12 cellular contexts compared by ENCODE assay signal in the genomic region with DNA sequence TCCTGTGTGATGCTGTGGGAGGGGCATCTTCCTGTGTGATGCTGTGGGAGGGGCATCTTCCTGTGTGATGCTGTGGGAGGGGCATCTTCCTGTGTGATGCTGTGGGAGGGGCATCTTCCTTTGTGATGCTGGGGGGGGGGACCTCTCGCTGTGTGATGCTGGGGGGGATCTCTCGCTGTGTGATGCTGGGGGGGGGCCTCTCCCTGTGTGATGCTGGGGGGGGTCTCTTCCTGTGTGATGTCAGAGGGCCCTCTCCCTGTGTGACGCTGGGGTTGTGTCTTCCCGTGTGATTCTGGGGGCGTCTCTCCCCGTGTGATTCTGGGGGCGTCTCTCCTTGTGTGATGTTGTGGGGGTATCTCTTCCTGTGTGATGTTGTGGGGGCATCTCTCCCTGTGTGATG. TPM values are rescaled to one million over a fixed set of nuclear protein-coding genes. Genes with fewer than 3 reads are reported as not detected.
DNase-seq lines count a peak whose midpoint lies in the region; ATAC-seq and TF ChIP-seq lines count a peak whose summit lies in the region.
"Had no signal": no experiment of that assay in that cellular context is flagged by ENCODE, and none has a peak within 500 bp of the region (broad histone marks: within the 10 kb centered on the region; RNA-seq: fewer than 3 reads in every experiment).

No MANE protein-coding gene starts in this region.

- no peak for DNase-seq in stimulated activated naive CD8-positive, alpha-beta T cell treated with anti-CD3 and anti-CD28 coated beads, Interleukin-15, Interleukin-2, amounts not matched to agents 100 U/mL and 50 U/mL, for 24 hours
- DNase-seq in T-helper 17 cell = peak in 2 of 3 donors; percentile 30 to 69
- DNase-seq in central memory CD8-positive, alpha-beta T cell (ENCODE audit: low spot score in 2 of 2) = no peak
- no peak for DNase-seq in substantia nigra (lab: John Stamatoyannopoulos, UW)
- no peak for DNase-seq in DMS153 treated with DMSO at 0.1 percent for 48 hours (lab: John Stamatoyannopoulos, UW; ENCODE audit: unreplicated experiment)
- DNase-seq in GM10248 (ENCODE audit: extremely low spot score) = no peak
- DNase-seq: BE2C, DMS79, SHP77 treated with DMSO at 0.1 percent for 48 hours had no signal

- peak overlapping the region; percentile 77 for H3K27ac Mint-ChIP-seq in stimulated activated naive CD8-positive, alpha-beta T cell treated with anti-CD3 and anti-CD28 coated beads, Interleukin-15, Interleukin-2, amounts not matched to agents 100 ng/mL and 50 ng/mL, for 24 hours
- peak overlapping the region; percentile 39 for H3K27ac Mint-ChIP-seq in T-helper 17 cell
- peak overlapping the region; percentile 97 for H3K27ac Mint-ChIP-seq in central memory CD8-positive, alpha-beta T cell (ENCODE audit: low read depth)
- H3K27ac Mint-ChIP-seq: stimulated activated memory B cell treated with anti-CD40 and anti-IgM and Interleukin-4, amounts not matched to agents 10 μg/mL and 1 μg/mL and 100 μg/mL, for 72 hours had no signal

- H3K9me3 ChIP-seq in T-helper 17 cell (ENCODE audit: control insufficient read depth, low read length, poor library complexity, severe bottlenecking) = no peaks in the 10 kb centered on the region
- H3K9me3 ChIP-seq: BE2C had no signal

- no peaks in the 10 kb centered on the region for H3K9me3 Mint-ChIP-seq in stimulated activated naive CD8-positive, alpha-beta T cell treated with anti-CD3 and anti-CD28 coated beads, Interleukin-15, Interleukin-2, amounts not matched to agents 100 ng/mL and 50 ng/mL, for 24 hours
- H3K9me3 Mint-ChIP-seq in central memory CD8-positive, alpha-beta T cell = no peaks in the 10 kb centered on the region

- TF ChIP-seq CTCF in GM10248 (IDR thresholded peaks at IDR 0.05; ENCODE audit: control extremely low read depth, extremely low read depth, low read depth, missing control alignments) = no peak

- ATAC-seq in stimulated activated naive CD8-positive, alpha-beta T cell treated with anti-CD3 and anti-CD28 coated beads, Interleukin-15, Interleukin-2, amounts not matched to agents 100 U/mL and 50 U/mL, for 24 hours = no peak
- ATAC-seq in T-helper 17 cell = peak; percentile 26
- ATAC-seq in central memory CD8-positive, alpha-beta T cell (replicated peaks; ENCODE audit: extremely low read depth, poor library complexity, severe bottlenecking) = peak; percentile 20
- ATAC-seq: stimulated activated memory B cell treated with anti-CD40 and anti-IgM and Interleukin-4, amounts not matched to agents 10 μg/mL and 1 μg/mL and 100 μg/mL, for 72 hours had no signal

- CTCF ChIA-PET in GM10248 (lab: Yijun Ruan, JAX) = no interaction called here

- no peak overlapping the region for H3K4me3 Mint-ChIP-seq in stimulated activated naive CD8-positive, alpha-beta T cell treated with anti-CD3 and anti-CD28 coated beads, Interleukin-15, Interleukin-2, amounts not matched to agents 100 ng/mL and 50 ng/mL, for 24 hours
- no peak overlapping the region for H3K4me3 Mint-ChIP-seq in T-helper 17 cell
- H3K4me3 Mint-ChIP-seq in central memory CD8-positive, alpha-beta T cell = peak overlapping the region; percentile 34
- H3K4me3 Mint-ChIP-seq: stimulated activated memory B cell treated with anti-CD40 and anti-IgM and Interleukin-4, amounts not matched to agents 10 μg/mL and 1 μg/mL and 100 μg/mL, for 72 hours had no signal

- H3K27me3 Mint-ChIP-seq in stimulated activated naive CD8-positive, alpha-beta T cell treated with anti-CD3 and anti-CD28 coated beads, Interleukin-15, Interleukin-2, amounts not matched to agents 100 ng/mL and 50 ng/mL, for 24 hours = no peaks in the 10 kb centered on the region
- no peaks in the 10 kb centered on the region for H3K27me3 Mint-ChIP-seq in T-helper 17 cell
- H3K27me3 Mint-ChIP-seq in central memory CD8-positive, alpha-beta T cell = no peaks in the 10 kb centered on the region
- H3K27me3 Mint-ChIP-seq: stimulated activated memory B cell treated with anti-CD40 and anti-IgM and Interleukin-4, amounts not matched to agents 10 μg/mL and 1 μg/mL and 100 μg/mL, for 72 hours had no signal

- H3K27ac ChIP-seq in substantia nigra (ENCODE audit: low read depth, low read length, poor library complexity, severe bottlenecking) = no peak overlapping the region

- POLR2A ChIA-PET in GM10248 (lab: Yijun Ruan, JAX) = no interaction called here

- H3K4me1 Mint-ChIP-seq in stimulated activated naive CD8-positive, alpha-beta T cell treated with anti-CD3 and anti-CD28 coated beads, Interleukin-15, Interleukin-2, amounts not matched to agents 100 ng/mL and 50 ng/mL, for 24 hours (ENCODE audit: low read depth) = peaks cover 10% of the 10 kb centered on the region
- H3K4me1 Mint-ChIP-seq in T-helper 17 cell = peaks cover 13% of the 10 kb centered on the region
- peaks cover 16% of the 10 kb centered on the region for H3K4me1 Mint-ChIP-seq in central memory CD8-positive, alpha-beta T cell

- H3K36me3 Mint-ChIP-seq in stimulated activated naive CD8-positive, alpha-beta T cell treated with anti-CD3 and anti-CD28 coated beads, Interleukin-15, Interleukin-2, amounts not matched to agents 100 ng/mL and 50 ng/mL, for 24 hours (ENCODE audit: low read depth) = no peaks in the 10 kb centered on the region
- H3K36me3 Mint-ChIP-seq in T-helper 17 cell (ENCODE audit: low read depth) = no peaks in the 10 kb centered on the region
- H3K36me3 Mint-ChIP-seq in central memory CD8-positive, alpha-beta T cell (ENCODE audit: insufficient read depth) = peaks cover 22% of the 10 kb centered on the region
- H3K36me3 Mint-ChIP-seq: stimulated activated memory B cell treated with anti-CD40 and anti-IgM and Interleukin-4, amounts not matched to agents 10 μg/mL and 1 μg/mL and 100 μg/mL, for 72 hours had no signal

RNA-seq across cellular contexts. Expression of gene DPYSL4, which starts 27.9 kb away (rescaled TPM):
- total RNA-seq in T-helper 17 cell = 1 to 10 TPM in 1 of 2 donors, under 1 TPM in 1; 0.52 to 3.3 TPM
- total RNA-seq: HT1080 had no signal

Comparison
In these comparisons a context has a peak if more than half of its experiments do, and no peak if none do; other contexts are left out.
1. H3K27ac Mint-ChIP-seq: peak in every context shown above with its lines; median percentile 97 in central memory CD8-positive, alpha-beta T cell; 77 in stimulated activated naive CD8-positive, alpha-beta T cell treated with anti-CD3 and anti-CD28 coated beads, Interleukin-15, Interleukin-2, amounts not matched to agents 100 ng/mL and 50 ng/mL, for 24 hours; 39 in T-helper 17 cell.
2. DNase-seq: peak in T-helper 17 cell (2 of 3); none in stimulated activated naive CD8-positive, alpha-beta T cell treated with anti-CD3 and anti-CD28 coated beads, Interleukin-15, Interleukin-2, amounts not matched to agents 100 U/mL and 50 U/mL, for 24 hours (single experiment), central memory CD8-positive, alpha-beta T cell (0 of 2), substantia nigra (0 of 49), DMS153 treated with DMSO at 0.1 percent for 48 hours (single experiment) and GM10248 (single experiment).